2 cellular contexts compared by ENCODE assay signal in genomic region chr1:205706601-205707502, GRCh38.
A peak's percentile ranks its signal among the peaks of the same experiment; 100 is the strongest.
TF ChIP-seq lines count a peak whose summit lies in the region.

No MANE protein-coding gene starts in this region.

TF ChIP-seq in liver, 16 proteins besides CTCF, POLR2A, EP300 and RAD21:
- TF ChIP-seq NR2F2 (IDR thresholded peaks at IDR 0.05) (peak; percentile 42), EGR1 (IDR thresholded peaks at IDR 0.05; ENCODE audit: low read depth in 2 of 2) (no peak)

TF ChIP-seq in HepG2, 621 proteins besides CTCF, POLR2A, EP300 and RAD21:
- TF ChIP-seq POLR2AphosphoS2 (IDR thresholded peaks at IDR 0.05; ENCODE audit: low read depth, low read length) (no peak), PREB (CRISPR knock-in tag; IDR thresholded peaks at IDR 0.05) (no peak), DNMT1 (CRISPR knock-in tag; IDR thresholded peaks at IDR 0.05) (no peak), MTERF4 (CRISPR knock-in tag; IDR thresholded peaks at IDR 0.05) (no peak), ARHGAP35 (CRISPR knock-in tag; IDR thresholded peaks at IDR 0.05; ENCODE audit: borderline replicate concordance) (no peak), GLI4 (CRISPR knock-in tag; IDR thresholded peaks at IDR 0.05; ENCODE audit: borderline replicate concordance) (no peak), ZNF598 (CRISPR knock-in tag; IDR thresholded peaks at IDR 0.05; ENCODE audit: borderline replicate concordance) (no peak), FOXO1 (CRISPR knock-in tag; IDR thresholded peaks at IDR 0.05) (no peak), CREB3 (CRISPR knock-in tag; IDR thresholded peaks at IDR 0.05) (no peak), PRMT3 (CRISPR knock-in tag; IDR thresholded peaks at IDR 0.05; ENCODE audit: borderline replicate concordance, low read depth) (no peak), ZNF33A (CRISPR knock-in tag; IDR thresholded peaks at IDR 0.05; ENCODE audit: borderline replicate concordance) (no peak), RARG (CRISPR knock-in tag; IDR thresholded peaks at IDR 0.05; ENCODE audit: low read depth) (no peak), ZBTB43 (CRISPR knock-in tag; conservative IDR thresholded peaks at IDR 0.05) (no peak), ZNF614 (CRISPR knock-in tag; IDR thresholded peaks at IDR 0.05; ENCODE audit: borderline replicate concordance) (no peak), FUBP1 (CRISPR knock-in tag; IDR thresholded peaks at IDR 0.05; ENCODE audit: borderline replicate concordance) (no peak)
